Comparison of ENCODE assay signal across 8 cellular contexts in the genomic region with DNA sequence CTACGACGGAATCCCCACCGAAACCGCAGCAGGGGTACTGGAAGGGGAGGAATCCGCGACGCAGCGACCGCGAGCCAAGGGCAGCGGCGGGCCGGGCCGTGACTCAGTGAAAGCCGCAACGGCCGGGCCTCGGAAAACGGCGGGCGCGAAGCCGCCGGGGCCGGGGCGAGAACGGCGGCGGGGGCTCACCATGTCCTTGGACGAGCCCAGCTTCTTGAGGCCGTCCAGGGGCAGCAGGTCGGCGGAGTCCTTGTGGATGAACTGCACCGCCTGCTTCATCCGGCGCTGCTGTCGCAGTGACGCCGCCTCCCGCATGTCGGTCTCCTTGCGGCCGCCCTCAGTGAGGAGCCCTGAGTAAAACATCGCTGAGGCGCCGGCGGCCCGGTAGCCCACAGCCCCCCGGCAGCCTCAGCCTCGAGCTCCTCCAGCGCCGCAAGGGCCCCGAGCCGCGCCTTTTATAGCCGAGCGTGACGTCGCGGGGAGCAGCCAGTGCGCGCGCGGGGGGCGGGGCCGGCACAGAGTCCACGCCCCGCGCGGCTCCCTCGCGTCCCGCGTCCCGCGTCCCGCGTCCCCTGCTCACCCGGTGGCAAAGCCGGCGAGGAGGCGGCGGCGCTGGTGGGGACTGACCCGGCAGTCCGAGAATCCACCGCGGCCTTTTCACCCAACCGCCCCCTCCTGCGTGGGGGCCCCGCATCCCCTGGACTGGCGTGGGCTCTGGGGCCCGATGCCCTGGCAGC. TPM values are rescaled to one million over a fixed set of nuclear protein-coding genes. Genes with fewer than 3 reads are reported as not detected.
DNase-seq lines count a peak whose midpoint lies in the region; ATAC-seq and TF ChIP-seq lines count a peak whose summit lies in the region.

A gene (minus strand): TSS at position 429 of the 737 bp plus-strand sequence. CDS start 66 bp downstream, at position 363.

- TF ChIP-seq CTCF in kidney epithelial cell (IDR thresholded peaks at IDR 0.05; ENCODE audit: insufficient read depth, low read length, poor library complexity, severe bottlenecking) = no peak

- ATAC-seq in central memory CD8-positive, alpha-beta T cell (replicated peaks; ENCODE audit: extremely low read depth, poor library complexity, severe bottlenecking) = peak; percentile 79

- H3K4me3 ChIP-seq in kidney epithelial cell (ENCODE audit: low read depth, low read length) = peak within 1 kb of the TSS; percentile 40

- H3K4me1 Mint-ChIP-seq in central memory CD8-positive, alpha-beta T cell = peaks cover 24% of the 10 kb centered on the region

- DNase-seq in NCI-H524 (lab: John Stamatoyannopoulos, UW) = peak; percentile 37 to 51
- no peak for DNase-seq in NCI-H524 treated with DMSO at 0.1 percent for 48 hours (lab: John Stamatoyannopoulos, UW)
- DNase-seq in NCI-H146 (lab: John Stamatoyannopoulos, UW) = peak; percentile 86
- peak; percentile 49 to 55 for DNase-seq in activated CD4-positive, alpha-beta T cell treated with anti-CD3 and anti-CD28 coated beads for 24 hours (ENCODE audit: low read depth in 2 of 2)
- peak; percentile 71 to 72 for DNase-seq in central memory CD8-positive, alpha-beta T cell (ENCODE audit: low spot score in 2 of 2)
- no peak for DNase-seq in kidney epithelial cell (ENCODE audit: low read depth)
- peak; percentile 66 for DNase-seq in stimulated activated CD4-positive, alpha-beta T cell treated with anti-CD3 and anti-CD28 coated beads, Interleukin-12 subunit alpha, Interleukin-12 subunit beta, amount 100 ng/mL, for 4 hours
- no peak for DNase-seq in NCI-H774 (lab: John Stamatoyannopoulos, UW)

- no peaks in the 10 kb centered on the region for H3K9me3 Mint-ChIP-seq in central memory CD8-positive, alpha-beta T cell

- peaks cover 5% of the 10 kb centered on the region for H3K36me3 Mint-ChIP-seq in central memory CD8-positive, alpha-beta T cell (ENCODE audit: insufficient read depth)

- peaks cover 33% of the 10 kb centered on the region for H3K27me3 Mint-ChIP-seq in central memory CD8-positive, alpha-beta T cell

- H3K4me3 Mint-ChIP-seq in central memory CD8-positive, alpha-beta T cell = peak within 1 kb of the TSS; percentile 80

- H3K27me3 ChIP-seq in kidney epithelial cell (ENCODE audit: control insufficient read depth, insufficient read depth, low read length) = peaks cover 26% of the 10 kb centered on the region

- H3K27ac Mint-ChIP-seq in central memory CD8-positive, alpha-beta T cell (ENCODE audit: low read depth) = peak within 1 kb of the TSS; percentile 45

- no peaks in the 10 kb centered on the region for H3K36me3 ChIP-seq in kidney epithelial cell (ENCODE audit: control insufficient read depth, insufficient read depth, low read length)

RNA-seq across cellular contexts. Expression of the gene that starts here (rescaled TPM):
- 20.5 and 24.0 TPM in 2 replicates for total RNA-seq in kidney epithelial cell

Comparison
In these comparisons a context has a peak if more than half of its experiments do, and no peak if none do; other contexts are left out.
1. DNase-seq: peak in NCI-H524 (2 of 2), NCI-H146 (single experiment), activated CD4-positive, alpha-beta T cell treated with anti-CD3 and anti-CD28 coated beads for 24 hours (2 of 2), central memory CD8-positive, alpha-beta T cell (2 of 2) and stimulated activated CD4-positive, alpha-beta T cell treated with anti-CD3 and anti-CD28 coated beads, Interleukin-12 subunit alpha, Interleukin-12 subunit beta, amount 100 ng/mL, for 4 hours (single experiment); none in NCI-H524 treated with DMSO at 0.1 percent for 48 hours (single experiment), kidney epithelial cell (single experiment) and NCI-H774 (single experiment).